ENCODE assay signal across 1 cellular context in genomic region chr5:56814963-56815656, GRCh38.
TF ChIP-seq lines count a peak whose summit lies in the region.

TSS of gene MAP3K1 (plus strand) at chr5:56815549. CDS start at chr5:56815574, 25 bp downstream.

TF ChIP-seq in HepG2, 621 proteins besides CTCF, POLR2A, EP300 and RAD21 (continued from another document and continues in another):
- TF ChIP-seq ZNF142 (CRISPR knock-in tag; IDR thresholded peaks at IDR 0.05): peak; percentile 81; the same call in 1 of the 2 replicates
- no peak for TF ChIP-seq GPN1 (CRISPR knock-in tag; IDR thresholded peaks at IDR 0.05; ENCODE audit: borderline replicate concordance)
- TF ChIP-seq RFX5 (IDR thresholded peaks at IDR 0.05; ENCODE audit: low read depth, low read length): no peak
- no peak for TF ChIP-seq PBX2 (CRISPR knock-in tag; IDR thresholded peaks at IDR 0.05)
- no peak for TF ChIP-seq NFE2L2 (IDR thresholded peaks at IDR 0.05; ENCODE audit: low read length)
- TF ChIP-seq ZNF777 (CRISPR knock-in tag; IDR thresholded peaks at IDR 0.05): peak; percentile 96
- TF ChIP-seq IRX3 (CRISPR knock-in tag; IDR thresholded peaks at IDR 0.05; ENCODE audit: borderline replicate concordance, low read depth): no peak
- TF ChIP-seq HMG20B (CRISPR knock-in tag; conservative IDR thresholded peaks at IDR 0.05): no peak; the same call in 1 of the 2 replicates
- no peak for TF ChIP-seq RBM22 (optimal IDR thresholded peaks at IDR 0.05; ENCODE audit: low read length)
- peak; percentile 40; the same call in 1 of the 2 replicates for TF ChIP-seq HOXA3 (CRISPR knock-in tag; IDR thresholded peaks at IDR 0.05)
- TF ChIP-seq ATF6 (CRISPR knock-in tag; conservative IDR thresholded peaks at IDR 0.05): no peak
- no peak for TF ChIP-seq CCAR2 (optimal IDR thresholded peaks at IDR 0.05; ENCODE audit: low read depth, low read length)
- no peak for TF ChIP-seq ZUFSP (CRISPR knock-in tag; IDR thresholded peaks at IDR 0.05; ENCODE audit: borderline replicate concordance)
- TF ChIP-seq FOSL2 (CRISPR knock-in tag; IDR thresholded peaks at IDR 0.05): no peak; the same call in 1 of the 2 replicates
- TF ChIP-seq IRF2 (CRISPR knock-in tag; IDR thresholded peaks at IDR 0.05): peak; percentile 66
- TF ChIP-seq ZBTB7A (CRISPR knock-in tag; IDR thresholded peaks at IDR 0.05): peak; percentile 38; the same call in 1 of the 2 replicates
- peak; percentile 59; the same call in 1 of the 2 replicates for TF ChIP-seq IRF9 (CRISPR knock-in tag; IDR thresholded peaks at IDR 0.05; ENCODE audit: borderline replicate concordance)
- TF ChIP-seq ZNF552 (CRISPR knock-in tag; IDR thresholded peaks at IDR 0.05; ENCODE audit: borderline replicate concordance): 0 out of 2 replicates have a peak, but pooled peaks have one; percentile 46
- peak; percentile 91 for TF ChIP-seq ZBED4 (CRISPR knock-in tag; IDR thresholded peaks at IDR 0.05; ENCODE audit: borderline replicate concordance)
- no peak for TF ChIP-seq RFXANK (CRISPR knock-in tag; IDR thresholded peaks at IDR 0.05)
- TF ChIP-seq ZSCAN25 (CRISPR knock-in tag; IDR thresholded peaks at IDR 0.05): peak; percentile 99
- 0 out of 2 replicates have a peak, but pooled peaks have one; percentile 12 for TF ChIP-seq ZNF337 (CRISPR knock-in tag; IDR thresholded peaks at IDR 0.05; ENCODE audit: borderline replicate concordance, low read depth)
- no peak for TF ChIP-seq KMT2B (CRISPR knock-in tag; IDR thresholded peaks at IDR 0.05)
- TF ChIP-seq CBX1 (IDR thresholded peaks at IDR 0.05; ENCODE audit: low read depth): no peak
- TF ChIP-seq TAF1 (CRISPR knock-in tag; IDR thresholded peaks at IDR 0.05): peak; percentile 57
- 0 out of 2 replicates have a peak, but pooled peaks have one; percentile 20 for TF ChIP-seq CBFB (CRISPR knock-in tag; IDR thresholded peaks at IDR 0.05)
- no peak for TF ChIP-seq NFIB (CRISPR knock-in tag; IDR thresholded peaks at IDR 0.05; ENCODE audit: borderline replicate concordance)
- TF ChIP-seq ATF4 (CRISPR knock-in tag; IDR thresholded peaks at IDR 0.05): peak in 1 of 2 experiments; percentile 28; a peak in 1 of 4 replicates
- no peak for TF ChIP-seq SIX1 (CRISPR knock-in tag; IDR thresholded peaks at IDR 0.05; ENCODE audit: borderline replicate concordance)
- 0 out of 2 replicates have a peak, but pooled peaks have one; percentile 33 for TF ChIP-seq ZNF788 (CRISPR knock-in tag; IDR thresholded peaks at IDR 0.05; ENCODE audit: borderline replicate concordance)
- no peak for TF ChIP-seq RBM39 (IDR thresholded peaks at IDR 0.05; ENCODE audit: low read depth, low read length, poor library complexity, severe bottlenecking)
- TF ChIP-seq SNAPC2 (CRISPR knock-in tag; IDR thresholded peaks at IDR 0.05): no peak
- TF ChIP-seq MZF1 (CRISPR knock-in tag; IDR thresholded peaks at IDR 0.05; ENCODE audit: borderline replicate concordance): no peak
- TF ChIP-seq AFF4 (CRISPR knock-in tag; IDR thresholded peaks at IDR 0.05): no peak
- no peak for TF ChIP-seq GMEB1 (CRISPR knock-in tag; IDR thresholded peaks at IDR 0.05; ENCODE audit: borderline replicate concordance)
